1 cellular context compared by ENCODE assay signal in genomic region chr17:1997146-1997586, GRCh38.
TF ChIP-seq lines count a peak whose summit lies in the region.

No MANE protein-coding gene starts in this region.

TF ChIP-seq in HepG2, 621 proteins besides CTCF, POLR2A, EP300 and RAD21 (continued from another document and continues in another):
- TF ChIP-seq ZNF280B (CRISPR knock-in tag; IDR thresholded peaks at IDR 0.05; ENCODE audit: borderline replicate concordance) = no peak
- TF ChIP-seq ZNF616 (CRISPR knock-in tag; IDR thresholded peaks at IDR 0.05; ENCODE audit: low read depth) = no peak
- TF ChIP-seq ZNF720 (CRISPR knock-in tag; IDR thresholded peaks at IDR 0.05) = no peak
- TF ChIP-seq FOXP1 (IDR thresholded peaks at IDR 0.05) = no peak
- TF ChIP-seq FOXP1 (CRISPR knock-in tag; IDR thresholded peaks at IDR 0.05) = 0 out of 2 replicates have a peak, but pooled peaks have one; percentile 4
- no peak for TF ChIP-seq BCL3 (CRISPR knock-in tag; IDR thresholded peaks at IDR 0.05)
- no peak for TF ChIP-seq ZNF737 (CRISPR knock-in tag; IDR thresholded peaks at IDR 0.05; ENCODE audit: borderline replicate concordance)
- TF ChIP-seq TBP (CRISPR knock-in tag; IDR thresholded peaks at IDR 0.05) = no peak
- TF ChIP-seq ZNF564 (CRISPR knock-in tag; IDR thresholded peaks at IDR 0.05) = no peak
- no peak for TF ChIP-seq TIGD3 (CRISPR knock-in tag; IDR thresholded peaks at IDR 0.05; ENCODE audit: borderline replicate concordance)
- 0 out of 2 replicates have a peak, but pooled peaks have one; percentile 2 for TF ChIP-seq MEIS1 (CRISPR knock-in tag; IDR thresholded peaks at IDR 0.05; ENCODE audit: borderline replicate concordance)
- TF ChIP-seq ZNF205 (CRISPR knock-in tag; IDR thresholded peaks at IDR 0.05) = no peak
- TF ChIP-seq FOXK1 (CRISPR knock-in tag; IDR thresholded peaks at IDR 0.05; ENCODE audit: borderline replicate concordance, low read depth) = no peak
- TF ChIP-seq ZNF501 (CRISPR knock-in tag; IDR thresholded peaks at IDR 0.05) = peak; percentile 34; the same call in 1 of the 2 replicates
- TF ChIP-seq SRSF4 (IDR thresholded peaks at IDR 0.05; ENCODE audit: low read depth, low read length, poor library complexity, severe bottlenecking) = no peak
- TF ChIP-seq ZNF558 (CRISPR knock-in tag; IDR thresholded peaks at IDR 0.05; ENCODE audit: borderline replicate concordance) = no peak
- no peak for TF ChIP-seq FOXO1 (CRISPR knock-in tag; IDR thresholded peaks at IDR 0.05)
- no peak for TF ChIP-seq ZNF784 (CRISPR knock-in tag; IDR thresholded peaks at IDR 0.05; ENCODE audit: borderline replicate concordance)
- no peak for TF ChIP-seq CREBL2 (CRISPR knock-in tag; IDR thresholded peaks at IDR 0.05; ENCODE audit: borderline replicate concordance)
- TF ChIP-seq ZNF276 (CRISPR knock-in tag; IDR thresholded peaks at IDR 0.05; ENCODE audit: low read depth) = no peak
- no peak for TF ChIP-seq ZBTB37 (CRISPR knock-in tag; IDR thresholded peaks at IDR 0.05)
- TF ChIP-seq FOSL2 (CRISPR knock-in tag; IDR thresholded peaks at IDR 0.05) = 0 out of 2 replicates have a peak, but pooled peaks have one; percentile 5
- TF ChIP-seq ELK4 (CRISPR knock-in tag; IDR thresholded peaks at IDR 0.05; ENCODE audit: borderline replicate concordance) = no peak
- TF ChIP-seq ZFP41 (CRISPR knock-in tag; IDR thresholded peaks at IDR 0.05; ENCODE audit: borderline replicate concordance) = no peak
- TF ChIP-seq TP53 (CRISPR knock-in tag; conservative IDR thresholded peaks at IDR 0.05) = peak; percentile 78; the same call in 1 of the 2 replicates
- no peak for TF ChIP-seq NFIB (CRISPR knock-in tag; IDR thresholded peaks at IDR 0.05; ENCODE audit: borderline replicate concordance)
- TF ChIP-seq AFF4 (CRISPR knock-in tag; IDR thresholded peaks at IDR 0.05) = 0 out of 2 replicates have a peak, but pooled peaks have one; percentile 36
- TF ChIP-seq ZNF367 (CRISPR knock-in tag; IDR thresholded peaks at IDR 0.05; ENCODE audit: borderline replicate concordance) = no peak
- TF ChIP-seq GZF1 (CRISPR knock-in tag; IDR thresholded peaks at IDR 0.05) = 0 out of 2 replicates have a peak, but pooled peaks have one; percentile 35
- TF ChIP-seq ZBTB21 (CRISPR knock-in tag; IDR thresholded peaks at IDR 0.05) = no peak
- no peak for TF ChIP-seq FOXA1 (IDR thresholded peaks at IDR 0.05)
- TF ChIP-seq FOXA1 (CRISPR knock-in tag; IDR thresholded peaks at IDR 0.05) = peak; percentile 52; the same call in 1 of the 2 replicates
- no peak for TF ChIP-seq TSC22D2 (CRISPR knock-in tag; IDR thresholded peaks at IDR 0.05; ENCODE audit: borderline replicate concordance)
- no peak for TF ChIP-seq GATAD1 (CRISPR knock-in tag; IDR thresholded peaks at IDR 0.05)
- peak; percentile 35; the same call in 1 of the 2 replicates for TF ChIP-seq TAF1 (CRISPR knock-in tag; IDR thresholded peaks at IDR 0.05)
- TF ChIP-seq ZNF180 (CRISPR knock-in tag; IDR thresholded peaks at IDR 0.05; ENCODE audit: borderline replicate concordance, low read depth) = no peak
- no peak for TF ChIP-seq ZNF224 (CRISPR knock-in tag; IDR thresholded peaks at IDR 0.05)
- no peak for TF ChIP-seq NR3C1 (CRISPR knock-in tag; IDR thresholded peaks at IDR 0.05)
- TF ChIP-seq ZNF281 (CRISPR knock-in tag; IDR thresholded peaks at IDR 0.05; ENCODE audit: borderline replicate concordance) = no peak
- no peak for TF ChIP-seq MZF1 (CRISPR knock-in tag; IDR thresholded peaks at IDR 0.05; ENCODE audit: borderline replicate concordance)
- peak; percentile 29; the same call in 1 of the 2 replicates for TF ChIP-seq SAP130 (CRISPR knock-in tag; IDR thresholded peaks at IDR 0.05; ENCODE audit: low read depth)
- no peak for TF ChIP-seq PLRG1 (conservative IDR thresholded peaks at IDR 0.05)
- TF ChIP-seq MAF1 (CRISPR knock-in tag; IDR thresholded peaks at IDR 0.05; ENCODE audit: borderline replicate concordance) = no peak
- no peak for TF ChIP-seq ZNF530 (CRISPR knock-in tag; IDR thresholded peaks at IDR 0.05; ENCODE audit: low read depth)
- TF ChIP-seq SRF (IDR thresholded peaks at IDR 0.05; ENCODE audit: low read depth, low read length) = no peak
- no peak for TF ChIP-seq ZNF484 (CRISPR knock-in tag; IDR thresholded peaks at IDR 0.05; ENCODE audit: borderline replicate concordance, low read depth)
- TF ChIP-seq KLF12 (CRISPR knock-in tag; IDR thresholded peaks at IDR 0.05; ENCODE audit: borderline replicate concordance) = no peak
- TF ChIP-seq TOE1 (CRISPR knock-in tag; IDR thresholded peaks at IDR 0.05) = no peak
- no peak for TF ChIP-seq CREM (IDR thresholded peaks at IDR 0.05)
- TF ChIP-seq CREM (CRISPR knock-in tag; IDR thresholded peaks at IDR 0.05) = no peak
- TF ChIP-seq TFDP1 (CRISPR knock-in tag; IDR thresholded peaks at IDR 0.05; ENCODE audit: borderline replicate concordance) = no peak
